In genomic region chr10:17685227-17685840, GRCh38 we compare ENCODE assay signal across 9 cellular contexts. TPM values are rescaled to one million over a fixed set of nuclear protein-coding genes. Genes with fewer than 3 reads are reported as not detected.
DNase-seq lines count a peak whose midpoint lies in the region; ATAC-seq, FAIRE-seq and TF ChIP-seq lines count a peak whose summit lies in the region.
"Had no signal": no experiment of that assay in that cellular context is flagged by ENCODE, and none has a peak within 500 bp of the region (broad histone marks: within the 10 kb centered on the region; RNA-seq: fewer than 3 reads in every experiment).

No MANE protein-coding gene starts in this region.

- H3K27ac Mint-ChIP-seq in activated naive CD4-positive, alpha-beta T cell treated with anti-CD3 and anti-CD28 coated beads, Interleukin-2, amount 50 U/mL, for 72 hours, result peak overlapping the region; percentile 36 to 57

- no peak for TF ChIP-seq POLR2A in GM12891 (IDR thresholded peaks at IDR 0.05; ENCODE audit: low read depth, low read length)

- H3K36me3 Mint-ChIP-seq in activated naive CD4-positive, alpha-beta T cell treated with anti-CD3 and anti-CD28 coated beads, Interleukin-2, amount 50 U/mL, for 72 hours, result peaks cover 0 to 20% of the 10 kb centered on the region in 2 donors

- H3K9me3 Mint-ChIP-seq in activated naive CD4-positive, alpha-beta T cell treated with anti-CD3 and anti-CD28 coated beads, Interleukin-2, amount 50 U/mL, for 72 hours, result no peaks in the 10 kb centered on the region

- FAIRE-seq in GM12891 (lab: Jason Lieb, UNC), result peak; percentile 56
- FAIRE-seq in RCC 7860 (lab: Jason Lieb, UNC), result no peak

- DNase-seq in GM12891 (ENCODE audit: insufficient read length, low spot score), result no peak
- no peak for DNase-seq in activated naive CD4-positive, alpha-beta T cell treated with anti-CD3 and anti-CD28 coated beads, Interleukin-2, amount 50 U/mL, for 72 hours (ENCODE audit: low spot score in 2 of 2)
- no peak for DNase-seq in GF-D8 (lab: John Stamatoyannopoulos, UW)
- DNase-seq in superior temporal gyrus (ENCODE audit: extremely low spot score), result no peak
- DNase-seq in germinal center (ENCODE audit: low spot score), result no peak
- DNase-seq in RCC 7860 (ENCODE audit: low spot score), result no peak
- DNase-seq: NCI-H446 had no signal

- ATAC-seq in GM19467 (IDR thresholded peaks at IDR 0.05; ENCODE audit: unreplicated experiment) (peak; percentile 53), HG03135 (IDR thresholded peaks at IDR 0.05; ENCODE audit: unreplicated experiment) (peak; percentile 61)
- peak; percentile 56 to 89 for ATAC-seq in activated naive CD4-positive, alpha-beta T cell treated with anti-CD3 and anti-CD28 coated beads, Interleukin-2, amount 50 U/mL, for 72 hours

TF ChIP-seq in GM12891, 5 proteins besides CTCF, POLR2A, EP300 and RAD21:
- no peak for TF ChIP-seq POLR2AphosphoS5 (IDR thresholded peaks at IDR 0.05; ENCODE audit: low read depth, low read length)
- TF ChIP-seq PAX5 (IDR thresholded peaks at IDR 0.05; ENCODE audit: insufficient read depth, low read length, severe bottlenecking), result no peak
- no peak for TF ChIP-seq SPI1 (IDR thresholded peaks at IDR 0.05; ENCODE audit: low read depth, low read length)
- no peak for TF ChIP-seq POU2F2 (IDR thresholded peaks at IDR 0.05; ENCODE audit: low read depth, low read length)
- no peak for TF ChIP-seq TAF1 (IDR thresholded peaks at IDR 0.05; ENCODE audit: low read depth, low read length)

RNA-seq across cellular contexts. Expression of gene STAM, which starts 41.4 kb away (rescaled TPM):
- 7.3 TPM for polyA plus RNA-seq in GM12891 (2012; ENCODE audit: low read depth, missing spikeins)
- 10 to 100 TPM; 22.3 to 30.8 TPM for total RNA-seq in activated naive CD4-positive, alpha-beta T cell treated with anti-CD3 and anti-CD28 coated beads, Interleukin-2, amount 50 U/mL, for 72 hours
